ENCODE assay signal across 34 cellular contexts in genomic region chr14:89196561-89196960, GRCh38.
"Had no signal": no experiment of that assay in that cellular context is flagged by ENCODE, and none has a peak within 500 bp of the region (broad histone marks: within the 10 kb centered on the region; RNA-seq: fewer than 3 reads in every experiment).

No MANE protein-coding gene starts in this region.

- H3K9me3 ChIP-seq: adrenal gland, Peyer's patch had no signal

- H3K27me3 ChIP-seq: adrenal gland, Peyer's patch had no signal

- H3K27ac Mint-ChIP-seq: activated CD4-positive, alpha-beta memory T cell treated with anti-CD3 and anti-CD28 coated beads, Interleukin-2, amount 10 ng/mL, durations not matched to agents 7 days and 5 days; activated CD8-positive, alpha-beta memory T cell treated with anti-CD3 and anti-CD28 coated beads, Interleukin-2, amount 10 ng/mL, durations not matched to agents 7 days and 5 days; activated naive CD4-positive, alpha-beta T cell treated with anti-CD3 and anti-CD28 coated beads for 36 hours had no signal

- H3K4me3 Mint-ChIP-seq: activated CD4-positive, alpha-beta memory T cell treated with anti-CD3 and anti-CD28 coated beads, Interleukin-2, amount 10 ng/mL, durations not matched to agents 7 days and 5 days; activated CD8-positive, alpha-beta memory T cell treated with anti-CD3 and anti-CD28 coated beads, Interleukin-2, amount 10 ng/mL, durations not matched to agents 7 days and 5 days; activated naive CD4-positive, alpha-beta T cell treated with anti-CD3 and anti-CD28 coated beads for 36 hours; brain; T-cell had no signal

- H3K27ac ChIP-seq: adrenal gland, Peyer's patch, RWPE1, WERI-Rb-1 had no signal

- H3K36me3 ChIP-seq: adrenal gland, Peyer's patch, WERI-Rb-1 had no signal

- H3K27me3 Mint-ChIP-seq: activated CD4-positive, alpha-beta memory T cell treated with anti-CD3 and anti-CD28 coated beads, Interleukin-2, amount 10 ng/mL, durations not matched to agents 7 days and 5 days; activated CD8-positive, alpha-beta memory T cell treated with anti-CD3 and anti-CD28 coated beads, Interleukin-2, amount 10 ng/mL, durations not matched to agents 7 days and 5 days; brain; T-cell had no signal

- H3K9me3 Mint-ChIP-seq: activated CD4-positive, alpha-beta memory T cell treated with anti-CD3 and anti-CD28 coated beads, Interleukin-2, amount 10 ng/mL, durations not matched to agents 7 days and 5 days had no signal

- H3K4me3 ChIP-seq: adrenal gland, Peyer's patch had no signal

- DNase-seq: activated CD4-positive, alpha-beta memory T cell treated with anti-CD3 and anti-CD28 coated beads, Interleukin-2, amount 10 ng/mL, durations not matched to agents 7 days and 5 days; activated CD4-positive, alpha-beta T cell treated with anti-CD3 and anti-CD28 coated beads for 1 hour; activated CD4-positive, alpha-beta T cell treated with anti-CD3 and anti-CD28 coated beads for 48 hours; activated CD4-positive, CD25-positive, alpha-beta regulatory T cell; activated CD8-positive, alpha-beta memory T cell treated with anti-CD3 and anti-CD28 coated beads for 24 hours; activated CD8-positive, alpha-beta memory T cell treated with anti-CD3 and anti-CD28 coated beads, Interleukin-2, amount 10 ng/mL, durations not matched to agents 7 days and 5 days; activated CD8-positive, alpha-beta memory T cell treated with anti-CD3 and anti-CD28 coated beads, Interleukin-2, amount 50 U/mL, for 48 hours; activated gamma-delta T cell treated with Interleukin-2 at 50 U/mL for 16 hours; activated naive CD4-positive, alpha-beta T cell treated with anti-CD3 and anti-CD28 coated beads for 36 hours; adrenal gland; anterior cingulate cortex; caudate nucleus; cerebellar nuclear complex; KG1; NCI-H1092 treated with DMSO at 0.1 percent for 48 hours; NCI-H1417 treated with DMSO at 0.1 percent for 48 hours; NCI-H187 treated with DMSO at 0.1 percent for 48 hours; NCI-H2081; NCI-H345; NCI-H526; NCI-H748 treated with DMSO at 0.1 percent for 48 hours; NK-92 treated with Interleukin-12 subunit alpha and Interleukin-12 subunit beta, amount 100 ng/mL, for 24 hours; PC-3; Peyer's patch; SIG-M5; T-cell; T-helper 2 cell; T-helper 9 cell; WERI-Rb-1 had no signal

- ATAC-seq: activated CD8-positive, alpha-beta memory T cell treated with anti-CD3 and anti-CD28 coated beads, Interleukin-2, amount 10 ng/mL, durations not matched to agents 7 days and 5 days; activated naive CD4-positive, alpha-beta T cell treated with anti-CD3 and anti-CD28 coated beads, Interleukin-2, amount 50 U/mL, for 72 hours; PC-3; Right ventricle myocardium inferior; SK-N-SH treated with all-trans-retinoic acid at 6 μM for 48 hours; T-cell had no signal

- H3K4me1 ChIP-seq: Peyer's patch had no signal
